In genomic region chr10:91163709-91164474, GRCh38 we compare ENCODE assay signal across 1 cellular context.
TF ChIP-seq lines count a peak whose summit lies in the region.

No MANE protein-coding gene starts in this region.

TF ChIP-seq in H1, 55 proteins besides CTCF, POLR2A, EP300 and RAD21:
- TF ChIP-seq EZH2 (IDR thresholded peaks at IDR 0.05; ENCODE audit: low read depth, low read length, severe bottlenecking): peak; percentile 76
- no peak for TF ChIP-seq RBBP5 (IDR thresholded peaks at IDR 0.05; ENCODE audit: borderline replicate concordance, low read depth, low read length)
- TF ChIP-seq MAX (IDR thresholded peaks at IDR 0.05): peak; percentile 5; the same call in 1 of the 2 replicates
- peak; percentile 76; the same call in 1 of the 2 replicates for TF ChIP-seq SUZ12 (IDR thresholded peaks at IDR 0.05; ENCODE audit: low read length)
- TF ChIP-seq NRF1 (IDR thresholded peaks at IDR 0.05; ENCODE audit: low read depth, low read length): no peak
- peak; percentile 60 for TF ChIP-seq RNF2 (IDR thresholded peaks at IDR 0.05; ENCODE audit: borderline replicate concordance, low read depth, low read length, missing control alignments, poor library complexity, severe bottlenecking)
- TF ChIP-seq ZNF274 (IDR thresholded peaks at IDR 0.05; ENCODE audit: borderline replicate concordance, extremely low read depth, low read length): no peak
- no peak for TF ChIP-seq BRCA1 (IDR thresholded peaks at IDR 0.05; ENCODE audit: low read depth, low read length)
- TF ChIP-seq YY1 (IDR thresholded peaks at IDR 0.05; ENCODE audit: low read depth, low read length): no peak
- TF ChIP-seq EGR1 (IDR thresholded peaks at IDR 0.05; ENCODE audit: borderline replicate concordance, low read depth, low read length): no peak
- no peak for TF ChIP-seq SRF (IDR thresholded peaks at IDR 0.05; ENCODE audit: low read depth, low read length)
- no peak for TF ChIP-seq E2F6 (IDR thresholded peaks at IDR 0.05)
- TF ChIP-seq CHD2 (IDR thresholded peaks at IDR 0.05; ENCODE audit: low read length): no peak
